ENCODE assay signal across 23 cellular contexts in the genomic region with DNA sequence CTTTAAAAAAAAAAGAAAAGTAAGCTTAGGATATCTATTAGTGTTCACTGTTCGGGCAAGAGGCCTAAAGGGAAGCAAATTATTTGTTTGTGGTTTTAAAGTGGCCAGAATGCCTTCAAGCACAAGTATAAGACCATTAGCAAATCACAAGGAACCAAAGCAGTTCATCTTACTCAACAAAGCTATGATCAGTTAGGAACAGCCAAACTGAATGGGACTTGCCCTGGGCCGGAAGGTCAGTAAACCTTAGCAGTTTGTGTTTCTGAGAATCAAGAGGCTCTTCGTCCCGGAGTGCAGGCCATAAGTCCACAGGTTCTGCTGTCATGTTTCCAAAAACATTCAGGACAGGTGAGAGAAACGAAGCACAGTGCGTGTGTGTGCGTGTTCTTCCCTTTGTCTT. TPM values are rescaled to one million over a fixed set of nuclear protein-coding genes. Genes with fewer than 3 reads are reported as not detected.
DNase-seq lines count a peak whose midpoint lies in the region; ATAC-seq and TF ChIP-seq lines count a peak whose summit lies in the region.
"Had no signal": no experiment of that assay in that cellular context is flagged by ENCODE, and none has a peak within 500 bp of the region (broad histone marks: within the 10 kb centered on the region; RNA-seq: fewer than 3 reads in every experiment).

No MANE protein-coding gene starts in this region.

- H3K27me3 Mint-ChIP-seq in progenitor cell of endocrine pancreas (no peaks in the 10 kb centered on the region), WTC11 (ENCODE audit: low read depth) (no peaks in the 10 kb centered on the region)

- H3K36me3 Mint-ChIP-seq in progenitor cell of endocrine pancreas (ENCODE audit: insufficient read depth) (peaks cover 6% of the 10 kb centered on the region), WTC11 (no peaks in the 10 kb centered on the region)

- H3K27me3 ChIP-seq in stomach: no peaks in the 10 kb centered on the region
- H3K27me3 ChIP-seq: BLaER1 treated with 17β-estradiol and CSF1 and Interleukin-3, amounts not matched to agents 10 nM and 100 nM; heart left ventricle; MG63 had no signal

- peaks cover 18 to 73% (median 47%) of the 10 kb centered on the region in 4 donors for H3K4me1 ChIP-seq in stomach

- H3K9me3 ChIP-seq in stomach: no peaks in the 10 kb centered on the region
- H3K9me3 ChIP-seq: BLaER1 treated with 17β-estradiol and CSF1 and Interleukin-3, amounts not matched to agents 10 nM and 100 nM; heart left ventricle; MG63; SK-N-SH; thoracic aorta had no signal

- H3K4me3 ChIP-seq in NB4 (ENCODE audit: low read depth, low read length): no peak overlapping the region
- H3K4me3 ChIP-seq in stomach: no peak overlapping the region
- H3K4me3 ChIP-seq: BLaER1 treated with 17β-estradiol and CSF1 and Interleukin-3, amounts not matched to agents 10 nM and 100 nM; heart left ventricle; MG63; thoracic aorta had no signal

- H3K4me3 Mint-ChIP-seq in progenitor cell of endocrine pancreas (ENCODE audit: low read depth) (no peak overlapping the region), WTC11 (no peak overlapping the region)

- H3K4me1 Mint-ChIP-seq in progenitor cell of endocrine pancreas (ENCODE audit: low read depth) (peaks cover 35% of the 10 kb centered on the region), WTC11 (peaks cover 45% of the 10 kb centered on the region)

- no peak for TF ChIP-seq CTCF in NB4 (IDR thresholded peaks at IDR 0.05; ENCODE audit: low read depth, low read length)
- TF ChIP-seq CTCF in progenitor cell of endocrine pancreas (IDR thresholded peaks at IDR 0.05; ENCODE audit: unreplicated experiment): no peak
- no peak for TF ChIP-seq CTCF in stomach (IDR thresholded peaks at IDR 0.05)
- TF ChIP-seq CTCF in WTC11 (IDR thresholded peaks at IDR 0.05): no peak

- peak; percentile 37 for DNase-seq in G401 (ENCODE audit: low spot score)
- peak; percentile 26 for DNase-seq in NB4 (ENCODE audit: low read depth)
- DNase-seq in fibroblast of gingiva (ENCODE audit: low read depth): peak; percentile 19
- no peak for DNase-seq in progenitor cell of endocrine pancreas (ENCODE audit: low spot score, unreplicated experiment)
- DNase-seq in NCI-H2029 (lab: John Stamatoyannopoulos, UW): no peak
- DNase-seq in SKM-1 (lab: John Stamatoyannopoulos, UW; ENCODE audit: unreplicated experiment): no peak
- no peak for DNase-seq in stomach
- DNase-seq in WTC11 (ENCODE audit: low spot score): no peak
- DNase-seq: activated CD8-positive, alpha-beta memory T cell treated with anti-CD3 and anti-CD28 coated beads for 24 hours; cortex of kidney; heart left ventricle; kidney glomerular epithelial cell; MG63; NCI-H2081; NCI-H524 treated with DMSO at 0.1 percent for 48 hours; PC-3; SK-N-SH; stimulated activated CD4-positive, alpha-beta T cell treated with anti-CD3 and anti-CD28 coated beads, Interleukin-1b, Interleukin-23, amount 100 ng/mL, for 48 hours had no signal

- H3K9me3 Mint-ChIP-seq in progenitor cell of endocrine pancreas (ENCODE audit: low read depth): no peaks in the 10 kb centered on the region
- H3K9me3 Mint-ChIP-seq in WTC11: no peaks in the 10 kb centered on the region
- H3K9me3 Mint-ChIP-seq: activated T-helper 2 cell treated with anti-CD3 and anti-CD28 coated beads, Interferon-gamma antibody, Interleukin-2, Interleukin-4, amounts not matched to agents 10 μg/mL and 5 μg/mL and 100 μg/mL, durations not matched to agents 14 hours and 24 hours and 36 hours; nephron had no signal

- no peak for TF ChIP-seq EP300 in stomach (IDR thresholded peaks at IDR 0.05)

- in situ Hi-C loops in G401 (cut with HindIII; ENCODE audit: low sequenced_read_pairs): loop anchor here (5.0 kb wide), 1 partner anchor 38 kb away; no protein-coding TSS in a partner anchor

- peak overlapping the region in 1 of 5 donors; percentile 43 for H3K27ac ChIP-seq in stomach
- H3K27ac ChIP-seq: BLaER1 treated with 17β-estradiol and CSF1 and Interleukin-3, amounts not matched to agents 10 nM and 100 nM; thoracic aorta had no signal

- no peak for TF ChIP-seq POLR2A in NB4 (IDR thresholded peaks at IDR 0.05; ENCODE audit: extremely low read depth, insufficient read length)
- no peak for TF ChIP-seq POLR2A in stomach (IDR thresholded peaks at IDR 0.05)

- ATAC-seq in WTC11: no peak
- ATAC-seq: esophagus mucosa, heart left ventricle, PC-3 had no signal

- POLR2A ChIA-PET in WTC11 (lab: Charles Lee): no interaction called here

- H3K36me3 ChIP-seq in stomach: peaks cover 0 to 6% (median 0%) of the 10 kb centered on the region in 4 donors
- H3K36me3 ChIP-seq: heart left ventricle, MG63, thoracic aorta had no signal

- WGBS in stomach, 5 donors: 43 to 66% (median 44%) methylated on average over 7 of the region's 7 CpGs

- intact Hi-C loops in stomach (cut with DNase I; ENCODE audit: low total_unique reads): no loop called here

- CTCF ChIA-PET in WTC11 (lab: Charles Lee): interaction anchor here (0.7 to 2.5 kb wide), 3 partner anchors 59 to 88 kb away, joined by 3 to 14 read pairs (median 3); no protein-coding TSS in a partner anchor

- H3K27ac Mint-ChIP-seq in progenitor cell of endocrine pancreas (peak overlapping the region; percentile 79), WTC11 (no peak overlapping the region)
- H3K27ac Mint-ChIP-seq: activated T-helper 2 cell treated with anti-CD3 and anti-CD28 coated beads, Interferon-gamma antibody, Interleukin-2, Interleukin-4, amounts not matched to agents 10 μg/mL and 5 μg/mL and 100 μg/mL, durations not matched to agents 14 hours and 24 hours and 36 hours had no signal

TF ChIP-seq in WTC11, 78 proteins besides CTCF, POLR2A, EP300 and RAD21:
- no peak for TF ChIP-seq NR2C2 (CRISPR knock-in tag; IDR thresholded peaks at IDR 0.05)
- TF ChIP-seq, protein P1, sequence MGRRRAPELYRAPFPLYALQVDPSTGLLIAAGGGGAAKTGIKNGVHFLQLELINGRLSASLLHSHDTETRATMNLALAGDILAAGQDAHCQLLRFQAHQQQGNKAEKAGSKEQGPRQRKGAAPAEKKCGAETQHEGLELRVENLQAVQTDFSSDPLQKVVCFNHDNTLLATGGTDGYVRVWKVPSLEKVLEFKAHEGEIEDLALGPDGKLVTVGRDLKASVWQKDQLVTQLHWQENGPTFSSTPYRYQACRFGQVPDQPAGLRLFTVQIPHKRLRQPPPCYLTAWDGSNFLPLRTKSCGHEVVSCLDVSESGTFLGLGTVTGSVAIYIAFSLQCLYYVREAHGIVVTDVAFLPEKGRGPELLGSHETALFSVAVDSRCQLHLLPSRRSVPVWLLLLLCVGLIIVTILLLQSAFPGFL (CRISPR knock-in tag; IDR thresholded peaks at IDR 0.05; ENCODE audit: borderline replicate concordance): no peak
- no peak for TF ChIP-seq TEAD4 (CRISPR knock-in tag; IDR thresholded peaks at IDR 0.05)
- no peak for TF ChIP-seq NR1H2 (CRISPR knock-in tag; IDR thresholded peaks at IDR 0.05)
- no peak for TF ChIP-seq ESRRA (CRISPR knock-in tag; IDR thresholded peaks at IDR 0.05; ENCODE audit: borderline replicate concordance)
- TF ChIP-seq, protein P2, sequence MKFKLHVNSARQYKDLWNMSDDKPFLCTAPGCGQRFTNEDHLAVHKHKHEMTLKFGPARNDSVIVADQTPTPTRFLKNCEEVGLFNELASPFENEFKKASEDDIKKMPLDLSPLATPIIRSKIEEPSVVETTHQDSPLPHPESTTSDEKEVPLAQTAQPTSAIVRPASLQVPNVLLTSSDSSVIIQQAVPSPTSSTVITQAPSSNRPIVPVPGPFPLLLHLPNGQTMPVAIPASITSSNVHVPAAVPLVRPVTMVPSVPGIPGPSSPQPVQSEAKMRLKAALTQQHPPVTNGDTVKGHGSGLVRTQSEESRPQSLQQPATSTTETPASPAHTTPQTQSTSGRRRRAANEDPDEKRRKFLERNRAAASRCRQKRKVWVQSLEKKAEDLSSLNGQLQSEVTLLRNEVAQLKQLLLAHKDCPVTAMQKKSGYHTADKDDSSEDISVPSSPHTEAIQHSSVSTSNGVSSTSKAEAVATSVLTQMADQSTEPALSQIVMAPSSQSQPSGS (CRISPR knock-in tag; IDR thresholded peaks at IDR 0.05; ENCODE audit: borderline replicate concordance, low read depth): no peak
- no peak for TF ChIP-seq MYBL2 (CRISPR knock-in tag; IDR thresholded peaks at IDR 0.05)

RNA-seq across cellular contexts. Expression of a gene that starts 4.5 kb away (rescaled TPM):
- total RNA-seq in G401 (2014; rRNA removed; shearing (Covaris generic)): 32.1 and 48.9 TPM in 2 replicates
- total RNA-seq in progenitor cell of endocrine pancreas: 70.7 and 73.3 TPM in 2 replicates
- total RNA-seq in stomach: 10 to 100 TPM; 39.1 to 95.3 (median 39.7) TPM
- polyA plus RNA-seq in stomach: 10 to 100 TPM; 36.6 to 46.4 (median 45.4) TPM
- total RNA-seq in WTC11 (2021): 45.3 to 47.9 TPM (median 46.3 TPM) in 3 replicates

Comparison
In these comparisons a context has a peak if more than half of its experiments do, and no peak if none do; other contexts are left out.
1. DNase-seq: peak in G401 (single experiment), NB4 (single experiment) and fibroblast of gingiva (single experiment); none in progenitor cell of endocrine pancreas (single experiment), NCI-H2029 (single experiment), SKM-1 (single experiment), stomach (single experiment) and WTC11 (single experiment).